Comparison of ENCODE assay signal across 35 cellular contexts in the genomic region with DNA sequence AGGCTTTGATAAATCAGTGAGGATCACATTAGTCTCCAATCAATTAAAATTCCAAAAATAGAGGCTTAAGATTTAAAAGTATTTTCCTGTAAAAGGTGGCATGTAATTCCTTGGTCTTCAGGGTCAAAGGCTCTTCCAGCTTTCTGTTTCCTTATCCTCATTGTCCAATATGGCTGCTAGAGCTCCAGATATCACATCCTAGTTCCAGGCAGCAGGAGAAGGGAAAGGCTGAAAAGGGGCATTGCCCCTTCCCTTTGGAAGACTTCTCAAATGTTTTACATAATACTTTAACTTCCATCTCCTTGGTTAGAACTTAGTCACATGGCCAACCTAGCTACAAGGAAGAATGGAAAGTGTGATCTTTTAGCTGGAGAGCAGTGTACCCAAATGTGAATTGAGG.
"Had no signal": no experiment of that assay in that cellular context is flagged by ENCODE, and none has a peak within 500 bp of the region (broad histone marks: within the 10 kb centered on the region; RNA-seq: fewer than 3 reads in every experiment).

No MANE protein-coding gene starts in this region.

- DNase-seq: Karpas-422, Kasumi-1, MG63, MM.1S, MV-4-11, NCI-H1048, NCI-H1092 treated with DMSO at 0.1 percent for 48 hours, NCI-H1105, NCI-H1105 treated with DMSO at 0.1 percent for 48 hours, NCI-H1417, NCI-H1417 treated with DMSO at 0.1 percent for 48 hours, NCI-H1436, NCI-H1436 treated with DMSO at 0.1 percent for 48 hours, NCI-H146, NCI-H1694, NCI-H1694 treated with DMSO at 0.1 percent for 48 hours, NCI-H187, NCI-H187 treated with DMSO at 0.1 percent for 48 hours, NCI-H1930, NCI-H2029, NCI-H2029 treated with DMSO at 0.1 percent for 48 hours, NCI-H2081, NCI-H2081 treated with DMSO at 0.1 percent for 48 hours, NCI-H2107, NCI-H2171, NCI-H2171 treated with DMSO at 0.1 percent for 48 hours, NCI-H2227 treated with DMSO at 0.1 percent for 48 hours, NCI-H226, NCI-H345, NCI-H446, NCI-H446 treated with DMSO at 0.1 percent for 48 hours, NCI-H510A, NCI-H510A treated with DMSO at 0.1 percent for 48 hours, NCI-H524 had no signal

- H3K27ac ChIP-seq: KMS-11 had no signal

- H3K4me3 ChIP-seq: MG63 had no signal

- H3K27me3 ChIP-seq: MG63 had no signal

- H3K36me3 ChIP-seq: MG63 had no signal

- H3K9ac ChIP-seq: KMS-11 had no signal

- H3K9me3 ChIP-seq: MG63 had no signal

- H3K4me2 ChIP-seq: KMS-11 had no signal
